12 cellular contexts compared by ENCODE assay signal in the genomic region with DNA sequence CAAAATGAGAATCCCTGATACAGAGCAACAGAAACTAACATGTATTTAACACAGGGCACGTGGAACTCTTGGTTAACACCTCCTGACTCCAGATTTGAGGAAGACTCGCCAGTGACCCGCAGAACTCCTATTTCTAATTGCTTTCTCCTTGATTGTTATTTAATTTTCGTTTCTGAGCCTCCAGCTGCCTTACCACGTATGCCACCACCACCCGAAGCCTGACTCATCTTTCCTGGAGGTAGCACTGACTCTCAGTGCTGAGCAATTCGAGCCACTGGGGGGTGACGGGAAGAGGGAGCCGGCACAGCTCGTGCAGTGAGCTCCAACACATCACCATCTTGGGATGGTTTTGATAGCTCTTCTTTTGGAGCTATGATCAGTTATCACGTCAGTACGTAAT.
DNase-seq lines count a peak whose midpoint lies in the region; ATAC-seq and TF ChIP-seq lines count a peak whose summit lies in the region.
"Had no signal": no experiment of that assay in that cellular context is flagged by ENCODE, and none has a peak within 500 bp of the region (broad histone marks: within the 10 kb centered on the region; RNA-seq: fewer than 3 reads in every experiment).

No MANE protein-coding gene starts in this region.

- H3K36me3 Mint-ChIP-seq in activated naive CD8-positive, alpha-beta T cell treated with anti-CD3 and anti-CD28 coated beads, Interleukin-2, amount 10 ng/mL, durations not matched to agents 7 days and 5 days, result no peaks in the 10 kb centered on the region
- H3K36me3 Mint-ChIP-seq in endodermal cell (ENCODE audit: low read depth), result no peaks in the 10 kb centered on the region

- H3K4me3 ChIP-seq in mesendoderm (ENCODE audit: low read length) (no peak overlapping the region), Karpas-422 (ENCODE audit: low read length) (no peak overlapping the region), endodermal cell (ENCODE audit: low read length) (no peak overlapping the region)

- H2BK5ac ChIP-seq in mesendoderm (ENCODE audit: low read length), result no peak overlapping the region

- H2BK15ac ChIP-seq in mesendoderm (replicated peaks; ENCODE audit: low read depth), result no peak overlapping the region

- H3K36me3 ChIP-seq in mesendoderm (ENCODE audit: control insufficient read depth, insufficient read depth, low read length) (no peaks in the 10 kb centered on the region), Karpas-422 (ENCODE audit: insufficient read depth, low read length) (no peaks in the 10 kb centered on the region), endodermal cell (ENCODE audit: control insufficient read depth, insufficient read depth, low read length) (no peaks in the 10 kb centered on the region)

- H3K4me1 Mint-ChIP-seq in activated naive CD8-positive, alpha-beta T cell treated with anti-CD3 and anti-CD28 coated beads, Interleukin-2, amount 10 ng/mL, durations not matched to agents 7 days and 5 days, result peaks cover 19% of the 10 kb centered on the region
- no peaks in the 10 kb centered on the region for H3K4me1 Mint-ChIP-seq in endodermal cell

- H3K27ac Mint-ChIP-seq in activated naive CD8-positive, alpha-beta T cell treated with anti-CD3 and anti-CD28 coated beads, Interleukin-2, amount 10 ng/mL, durations not matched to agents 7 days and 5 days, result no peak overlapping the region
- H3K27ac Mint-ChIP-seq in endodermal cell, result no peak overlapping the region
- H3K27ac Mint-ChIP-seq: dendritic cell treated with granulocyte-macrophage colony-stimulating factor and Interleukin-4, amounts not matched to agents 40 ng/mL and 50 ng/mL, for 4 days had no signal

- no peak overlapping the region for H2AK5ac ChIP-seq in mesendoderm (ENCODE audit: low read length)

- H3K79me1 ChIP-seq in mesendoderm (ENCODE audit: low read length), result no peaks in the 10 kb centered on the region

- no peak overlapping the region for H4K5ac ChIP-seq in mesendoderm (ENCODE audit: low read length)

- DNase-seq in ACHN (peak; percentile 65), ELF-1 (ENCODE audit: low read depth, low spot score) (peak; percentile 15), mesendoderm (peak; percentile 37), Karpas-422 (no peak), NCI-H69 (lab: John Stamatoyannopoulos, UW) (no peak), endodermal cell (no peak)
- no peak for DNase-seq in activated naive CD8-positive, alpha-beta T cell treated with anti-CD3 and anti-CD28 coated beads, Interleukin-2, amount 10 ng/mL, durations not matched to agents 7 days and 5 days
- DNase-seq: Calu3; NCI-H146; stimulated activated naive CD4-positive, alpha-beta T cell had no signal

- no peak overlapping the region for H3K23ac ChIP-seq in mesendoderm (ENCODE audit: low read length)

- TF ChIP-seq CTCF in endodermal cell (conservative IDR thresholded peaks at IDR 0.05), result no peak

- H3K27ac ChIP-seq in mesendoderm (ENCODE audit: low read depth, low read length) (no peak overlapping the region), Karpas-422 (ENCODE audit: low read length) (no peak overlapping the region), endodermal cell (ENCODE audit: low read depth, low read length) (no peak overlapping the region)

- H3K79me2 ChIP-seq in mesendoderm (ENCODE audit: control insufficient read depth, insufficient read depth, low read length), result no peaks in the 10 kb centered on the region
- H3K79me2 ChIP-seq in Karpas-422 (ENCODE audit: low read length), result no peaks in the 10 kb centered on the region

- H4K8ac ChIP-seq in mesendoderm (ENCODE audit: low read depth, low read length), result no peak overlapping the region

- no peak overlapping the region for H3K56ac ChIP-seq in mesendoderm (ENCODE audit: low read length)

- no peak overlapping the region for H3K18ac ChIP-seq in mesendoderm (ENCODE audit: low read length)

- no peak overlapping the region for H2AFZ ChIP-seq in Karpas-422 (ENCODE audit: low read length)

- in situ Hi-C loops in ACHN (cut with HindIII; ENCODE audit: low pct_ligation_motif_present, low pct_unique_long_range_greater_than_20kb, low sequenced_read_pairs), result no loop called here

- peaks cover 27% of the 10 kb centered on the region for H3K27me3 Mint-ChIP-seq in activated naive CD8-positive, alpha-beta T cell treated with anti-CD3 and anti-CD28 coated beads, Interleukin-2, amount 10 ng/mL, durations not matched to agents 7 days and 5 days
- H3K27me3 Mint-ChIP-seq in endodermal cell (ENCODE audit: insufficient read depth), result peaks cover 3% of the 10 kb centered on the region

- no peaks in the 10 kb centered on the region for H3K9me2 ChIP-seq in Karpas-422 (replicated peaks; ENCODE audit: insufficient read depth, low read length)

- H3K4ac ChIP-seq in mesendoderm (ENCODE audit: low read depth, low read length), result no peak overlapping the region

- no peaks in the 10 kb centered on the region for H3K9me3 Mint-ChIP-seq in activated naive CD8-positive, alpha-beta T cell treated with anti-CD3 and anti-CD28 coated beads, Interleukin-2, amount 10 ng/mL, durations not matched to agents 7 days and 5 days
- no peaks in the 10 kb centered on the region for H3K9me3 Mint-ChIP-seq in endodermal cell
- H3K9me3 Mint-ChIP-seq: dendritic cell treated with granulocyte-macrophage colony-stimulating factor and Interleukin-4, amounts not matched to agents 40 ng/mL and 50 ng/mL, for 4 days had no signal

- no peak overlapping the region for H2BK120ac ChIP-seq in mesendoderm (ENCODE audit: low read depth, low read length)

- WGBS in mesendoderm (ENCODE audit: extremely low coverage, insufficient coverage, low lambda C conversion rate), result no CpG with 5 or more reads among the region's 12 CpGs
- 71 to 75% methylated on average over 8 to 12 of the region's 12 CpGs for WGBS in endodermal cell (ENCODE audit: insufficient coverage in 1 of 2, insufficient read length in 1 of 2), 2 experiments

- no peak overlapping the region for H3K4me3 Mint-ChIP-seq in activated naive CD8-positive, alpha-beta T cell treated with anti-CD3 and anti-CD28 coated beads, Interleukin-2, amount 10 ng/mL, durations not matched to agents 7 days and 5 days
- H3K4me3 Mint-ChIP-seq in endodermal cell, result no peak overlapping the region
- H3K4me3 Mint-ChIP-seq: dendritic cell treated with granulocyte-macrophage colony-stimulating factor and Interleukin-4, amounts not matched to agents 40 ng/mL and 50 ng/mL, for 4 days had no signal

- H3K9me3 ChIP-seq in Karpas-422 (ENCODE audit: low read length) (no peaks in the 10 kb centered on the region), endodermal cell (ENCODE audit: control insufficient read depth, low read length) (no peaks in the 10 kb centered on the region)

- POLR2A ChIA-PET in activated naive CD8-positive, alpha-beta T cell treated with anti-CD3 and anti-CD28 coated beads, Interleukin-2, amount 10 ng/mL, durations not matched to agents 7 days and 5 days (lab: Charles Lee), result interaction anchor here (1.1 kb wide), 1 partner anchor 157 kb away, joined by 3 read pairs; no protein-coding TSS in a partner anchor

- no peak overlapping the region for H3K9ac ChIP-seq in mesendoderm (ENCODE audit: low read length)
- no peak overlapping the region for H3K9ac ChIP-seq in Karpas-422 (ENCODE audit: low read length)
- no peak overlapping the region for H3K9ac ChIP-seq in endodermal cell (ENCODE audit: extremely low read depth, low read length, poor library complexity, severe bottlenecking)

- peak; percentile 75 for ATAC-seq in activated naive CD8-positive, alpha-beta T cell treated with anti-CD3 and anti-CD28 coated beads, Interleukin-2, amount 10 ng/mL, durations not matched to agents 7 days and 5 days (ENCODE audit: low read depth)
- ATAC-seq in HG03139 (IDR thresholded peaks at IDR 0.05; ENCODE audit: unreplicated experiment), result no peak

- H3K27me3 ChIP-seq in mesendoderm (ENCODE audit: insufficient read depth, low read length, poor library complexity) (no peaks in the 10 kb centered on the region), Karpas-422 (ENCODE audit: low read length) (no peaks in the 10 kb centered on the region), endodermal cell (ENCODE audit: control insufficient read depth, insufficient read depth, low read length, poor library complexity, severe bottlenecking) (no peaks in the 10 kb centered on the region)

- H4K20me1 ChIP-seq in Karpas-422 (ENCODE audit: insufficient read depth, low read depth, low read length), result no peaks in the 10 kb centered on the region

- H3K4me1 ChIP-seq in mesendoderm (ENCODE audit: control insufficient read depth, low read depth, low read length) (no peaks in the 10 kb centered on the region), Karpas-422 (ENCODE audit: low read length) (no peaks in the 10 kb centered on the region), endodermal cell (ENCODE audit: control insufficient read depth, insufficient read depth, low read length) (no peaks in the 10 kb centered on the region)

- H3K4me2 ChIP-seq in mesendoderm (ENCODE audit: low read length) (no peak overlapping the region), Karpas-422 (ENCODE audit: low read depth, low read length, poor library complexity, severe bottlenecking) (no peak overlapping the region)

Comparison
In these comparisons a context has a peak if more than half of its experiments do, and no peak if none do; other contexts are left out.
1. DNase-seq: peak in ACHN (single experiment), ELF-1 (single experiment) and mesendoderm (single experiment); none in activated naive CD8-positive, alpha-beta T cell treated with anti-CD3 and anti-CD28 coated beads, Interleukin-2, amount 10 ng/mL, durations not matched to agents 7 days and 5 days (single experiment), Karpas-422 (single experiment), NCI-H69 (single experiment) and endodermal cell (single experiment).